Comparison of ENCODE assay signal across 16 cellular contexts in the genomic region with DNA sequence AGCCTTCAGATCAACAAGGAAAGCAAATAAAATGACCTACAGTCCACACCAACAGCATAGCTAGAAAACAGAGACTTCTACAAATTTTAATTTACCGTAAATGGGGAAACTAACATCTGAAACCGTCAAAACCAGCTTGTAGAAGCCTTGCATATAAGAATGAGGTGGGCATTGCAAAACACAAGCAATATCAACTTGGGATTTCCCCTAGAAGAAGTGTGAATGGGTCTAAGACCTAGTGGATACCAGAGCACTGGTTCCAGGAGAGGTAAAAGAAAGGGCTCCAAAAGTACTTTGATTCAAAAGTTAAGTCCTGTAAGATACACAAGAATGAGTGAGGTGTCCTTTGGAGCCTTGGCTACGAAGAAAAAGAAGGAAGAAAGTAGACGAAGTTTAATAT. TPM values are rescaled to one million over a fixed set of nuclear protein-coding genes. Genes with fewer than 3 reads are reported as not detected.
DNase-seq lines count a peak whose midpoint lies in the region; ATAC-seq, FAIRE-seq and TF ChIP-seq lines count a peak whose summit lies in the region.
"Had no signal": no experiment of that assay in that cellular context is flagged by ENCODE, and none has a peak within 500 bp of the region (broad histone marks: within the 10 kb centered on the region; RNA-seq: fewer than 3 reads in every experiment).

No MANE protein-coding gene starts in this region.

- H3K4me1 Mint-ChIP-seq in Calu3 (ENCODE audit: low read depth, unreplicated experiment): peaks cover 41% of the 10 kb centered on the region

- TF ChIP-seq CTCF in A673 (conservative IDR thresholded peaks at IDR 0.05; ENCODE audit: low read depth, low read length): no peak
- TF ChIP-seq CTCF in Calu3 (IDR thresholded peaks at IDR 0.05; ENCODE audit: unreplicated experiment): no peak
- no peak for TF ChIP-seq CTCF in PC-9 (conservative IDR thresholded peaks at IDR 0.05)
- TF ChIP-seq CTCF in keratinocyte (optimal IDR thresholded peaks at IDR 0.05 in 1 of 3, IDR thresholded peaks at IDR 0.05 in 1 of 3, conservative IDR thresholded peaks at IDR 0.05 in 1 of 3; ENCODE audit: extremely low read depth in 1 of 3, insufficient read depth in 2 of 3, low read length in 3 of 3): no peak

- dilution Hi-C loops in keratinocyte (cut with MboI; ENCODE audit: extremely low pct_ligation_motif_present, low sequenced_read_pairs): no loop called here

- H4K20me1 ChIP-seq in PC-9 (ENCODE audit: insufficient read depth) (no peaks in the 10 kb centered on the region), keratinocyte (ENCODE audit: control insufficient read depth, extremely low read depth, insufficient read depth, low read length) (no peaks in the 10 kb centered on the region)
- H4K20me1 ChIP-seq: BLaER1 had no signal

- no peak overlapping the region for H2AFZ ChIP-seq in PC-9
- no peak overlapping the region for H2AFZ ChIP-seq in keratinocyte (ENCODE audit: control insufficient read depth, low read length)

- H3K27ac ChIP-seq in A673 (ENCODE audit: low read depth, low read length, poor library complexity, severe bottlenecking): peak overlapping the region; percentile 50
- H3K27ac ChIP-seq in PC-9: peak overlapping the region; percentile 52
- H3K27ac ChIP-seq in keratinocyte (ENCODE audit: control insufficient read depth, insufficient read depth, low read length): peak overlapping the region; percentile 52
- H3K27ac ChIP-seq: BLaER1, SJSA1 had no signal

- no peak overlapping the region for H3K9ac ChIP-seq in keratinocyte (ENCODE audit: control insufficient read depth, extremely low read depth, insufficient read depth, low read length)
- H3K9ac ChIP-seq: BLaER1 had no signal

- H3F3A ChIP-seq in PC-9 (ENCODE audit: insufficient read depth, low read depth): peaks cover 3% of the 10 kb centered on the region; the same call in 1 of the 2 replicates

- intact Hi-C loops in A673 (cut with micrococcal nuclease; ENCODE audit: unreplicated experiment) (loop anchor here (5.0 to 10.0 kb wide), 2 partner anchors 498 to 1435 kb away; no protein-coding TSS in a partner anchor), Calu3 (cut with micrococcal nuclease; ENCODE audit: unreplicated experiment) (loop anchor here (5.0 to 10.0 kb wide), 2 partner anchors 413 to 565 kb away; partner anchors contain the start of gene EGR2), PC-9 (cut with micrococcal nuclease; ENCODE audit: unreplicated experiment) (loop anchor here (5.0 to 10.0 kb wide), 4 partner anchors 413 to 1433 kb away; no protein-coding TSS in a partner anchor)

- H3K4me3 ChIP-seq in A673 (ENCODE audit: low read depth, low read length, poor library complexity, severe bottlenecking): no peak overlapping the region
- H3K4me3 ChIP-seq in PC-9: no peak overlapping the region
- no peak overlapping the region for H3K4me3 ChIP-seq in keratinocyte (ENCODE audit: control insufficient read depth in 2 of 3, extremely low read depth in 1 of 3, insufficient read depth in 2 of 3, low read depth in 1 of 3, low read length in 3 of 3)
- H3K4me3 ChIP-seq: BLaER1, SJSA1 had no signal

- ATAC-seq in HG03457 (IDR thresholded peaks at IDR 0.05; ENCODE audit: unreplicated experiment): no peak

- H3K27me3 ChIP-seq in A673 (replicated peaks; ENCODE audit: insufficient read depth, low read depth, low read length, poor library complexity) (no peaks in the 10 kb centered on the region), PC-9 (ENCODE audit: insufficient read depth, low read depth) (no peaks in the 10 kb centered on the region), keratinocyte (ENCODE audit: control insufficient read depth, extremely low read depth, insufficient read depth, low read length) (no peaks in the 10 kb centered on the region)
- H3K27me3 ChIP-seq: BLaER1, SJSA1 had no signal

- H3K27me3 Mint-ChIP-seq in Calu3 (ENCODE audit: unreplicated experiment): no peaks in the 10 kb centered on the region

- CTCF ChIA-PET in A673 (lab: Charles Lee) (no interaction called here), Calu3 (lab: Charles Lee) (interaction anchor here (2.3 kb wide), 1 partner anchor 15 kb away, joined by 11 read pairs; no protein-coding TSS in a partner anchor), PC-9 (lab: Charles Lee) (interaction anchor here (0.6 kb wide), 1 partner anchor 144 kb away, joined by 3 read pairs; no protein-coding TSS in a partner anchor)

- H3K4me1 ChIP-seq in A673 (ENCODE audit: insufficient read depth, low read length, poor library complexity, severe bottlenecking): peaks cover 66% of the 10 kb centered on the region
- H3K4me1 ChIP-seq in PC-9 (replicated peaks; ENCODE audit: insufficient read depth): peaks cover 13% of the 10 kb centered on the region
- peaks cover 7% of the 10 kb centered on the region for H3K4me1 ChIP-seq in keratinocyte (ENCODE audit: control insufficient read depth, extremely low read depth, insufficient read depth, low read length)

- no peak overlapping the region for H3K4me2 ChIP-seq in PC-9
- no peak overlapping the region for H3K4me2 ChIP-seq in keratinocyte (ENCODE audit: control insufficient read depth, extremely low read depth, insufficient read depth, low read depth, low read length)
- H3K4me2 ChIP-seq: BLaER1 had no signal

- H3K9me3 Mint-ChIP-seq in Calu3 (ENCODE audit: low read depth, unreplicated experiment): no peaks in the 10 kb centered on the region

- peak overlapping the region; percentile 21 for H3K27ac Mint-ChIP-seq in Calu3 (ENCODE audit: unreplicated experiment)

- peaks cover 5% of the 10 kb centered on the region for H3K36me3 Mint-ChIP-seq in Calu3 (ENCODE audit: insufficient read depth, unreplicated experiment)

- H3K9me1 ChIP-seq in keratinocyte (ENCODE audit: control insufficient read depth, extremely low read depth, insufficient read depth, low read length): no peaks in the 10 kb centered on the region

- POLR2A ChIA-PET in A673 (lab: Charles Lee; ENCODE audit: low non-redundant PET): interaction anchor here (0.6 kb wide), 1 partner anchor 155 kb away, joined by 3 read pairs; no protein-coding TSS in a partner anchor
- POLR2A ChIA-PET in PC-9 (lab: Charles Lee; ENCODE audit: unreplicated experiment): interaction anchor here (0.6 kb wide), 1 partner anchor 567 kb away, joined by 3 read pairs; no protein-coding TSS in a partner anchor

- H3K9me3 ChIP-seq in A673 (ENCODE audit: low read depth, low read length, poor library complexity, severe bottlenecking): no peaks in the 10 kb centered on the region
- peaks cover 5% of the 10 kb centered on the region; the same call in 1 of the 2 replicates for H3K9me3 ChIP-seq in PC-9 (ENCODE audit: insufficient read depth, low read depth)
- no peaks in the 10 kb centered on the region for H3K9me3 ChIP-seq in keratinocyte (ENCODE audit: control insufficient read depth, low read depth, low read length)
- H3K9me3 ChIP-seq: BLaER1, SJSA1 had no signal

- H3K4me3 Mint-ChIP-seq in Calu3 (ENCODE audit: low read depth, unreplicated experiment): no peak overlapping the region

- no peak for DNase-seq in A673 (ENCODE audit: low spot score)
- no peak for DNase-seq in Calu3
- DNase-seq in PC-9: no peak
- DNase-seq in keratinocyte (ENCODE audit: low read depth, low spot score): no peak
- DNase-seq in activated CD4-positive, alpha-beta T cell treated with anti-CD3 and anti-CD28 coated beads, Interleukin-2, amount 50 U/mL, for 1 hour: no peak
- DNase-seq in LoVo (ENCODE audit: low spot score): no peak
- DNase-seq: DMS153; NCI-H1048; NCI-H1694; NCI-H2107; NCI-H345; NK-92 treated with Interleukin-12 subunit alpha and Interleukin-12 subunit beta, amount 100 ng/mL, for 24 hours had no signal

- no peaks in the 10 kb centered on the region for H3K9me2 ChIP-seq in PC-9 (ENCODE audit: insufficient read depth)

- H3K36me3 ChIP-seq in A673 (ENCODE audit: insufficient read depth, low read length, poor library complexity, severe bottlenecking): no peaks in the 10 kb centered on the region
- H3K36me3 ChIP-seq in PC-9 (ENCODE audit: low read depth): peaks cover 4% of the 10 kb centered on the region; the same call in 1 of the 2 replicates
- H3K36me3 ChIP-seq in keratinocyte (ENCODE audit: control insufficient read depth in 2 of 2, extremely low read depth in 1 of 2, insufficient read depth in 2 of 2, low read length in 2 of 2): no peaks in the 10 kb centered on the region
- H3K36me3 ChIP-seq: SJSA1 had no signal

- FAIRE-seq in keratinocyte (lab: Jason Lieb, UNC): peak; percentile 84
- FAIRE-seq: HTR-8/SVneo had no signal

- BruUV-seq in A673 (replicated peaks; lab: Mats Ljungman, UMichigan) (no TSS peak), Calu3 (replicated peaks; lab: Mats Ljungman, UMichigan) (no TSS peak), PC-9 (replicated peaks; lab: Mats Ljungman, UMichigan) (no TSS peak)

- H3K79me2 ChIP-seq in PC-9 (ENCODE audit: low read depth): peaks cover 15% of the 10 kb centered on the region; the same call in 1 of the 2 replicates
- H3K79me2 ChIP-seq in keratinocyte (ENCODE audit: control insufficient read depth, insufficient read depth, low read length): no peaks in the 10 kb centered on the region

RNA-seq across cellular contexts. Expression of gene RTKN2, which starts 18.7 kb away (rescaled TPM):
- total RNA-seq in A673 (2021) (21.9 and 22.3 TPM in 2 replicates), Calu3 (2022) (25.0 and 26.7 TPM in 2 replicates), PC-9 (2021) (16.1 and 18.5 TPM in 2 replicates)
- 1.2 to 3.2 TPM (median 2.2 TPM) in 3 replicates for polyA plus RNA-seq in keratinocyte
- 1.7 TPM for polyA plus RNA-seq in keratinocyte (2011; ENCODE audit: low read depth)
- 0.91 and 2.1 TPM in 2 replicates for polyA plus RNA-seq in keratinocyte (2011; cell fraction: cytosol; rRNA removed)
- polyA plus RNA-seq in keratinocyte (2011; cell fraction: nucleus; rRNA removed): 1.9 and 3.1 TPM in 2 replicates
- polyA plus RNA-seq in keratinocyte (2012; ENCODE audit: low replicate concordance): 1.5 and 2.8 TPM in 2 replicates
- 0.46 to 3.7 TPM (median 0.99 TPM) in 3 replicates for polyA minus RNA-seq in keratinocyte
- 1.7 TPM for polyA minus RNA-seq in keratinocyte (2011; cell fraction: cytosol; rRNA and poly(A)+ RNA removed)
- 2.7 and 5.4 TPM in 2 replicates for polyA minus RNA-seq in keratinocyte (2011; cell fraction: nucleus; rRNA and poly(A)+ RNA removed)
